Comparison of ENCODE assay signal across 2 cellular contexts in the genomic region with DNA sequence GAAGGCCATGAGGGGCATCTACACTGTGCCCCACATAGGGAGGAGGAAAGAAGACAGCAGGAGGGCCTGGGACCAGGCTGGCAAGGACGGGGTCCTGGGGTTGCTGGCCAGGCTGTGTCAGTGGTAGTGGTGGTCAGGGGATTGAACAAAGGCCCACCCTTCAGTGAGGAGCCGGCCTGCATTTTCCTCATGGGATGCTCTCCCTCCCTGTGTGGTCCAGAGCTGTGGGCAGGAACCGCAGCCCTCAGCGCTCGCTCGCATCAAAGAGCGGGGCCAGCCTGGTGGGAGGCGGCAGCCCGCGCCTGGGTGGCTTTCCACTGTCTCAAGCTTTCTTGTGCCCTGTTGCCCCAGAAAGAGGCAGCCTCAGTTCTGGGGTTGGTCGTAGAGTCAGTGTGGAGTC.
TF ChIP-seq lines count a peak whose summit lies in the region.

No MANE protein-coding gene starts in this region.

TF ChIP-seq in H1, 55 proteins besides CTCF, POLR2A, EP300 and RAD21 (continued from another document):
- TF ChIP-seq ATF3 (IDR thresholded peaks at IDR 0.05; ENCODE audit: insufficient read depth, low read depth, low read length) (no peak), NRF1 (IDR thresholded peaks at IDR 0.05; ENCODE audit: low read depth, low read length) (no peak), MAFK (IDR thresholded peaks at IDR 0.05; ENCODE audit: low read depth, low read length) (no peak), HDAC2 (IDR thresholded peaks at IDR 0.05; ENCODE audit: borderline replicate concordance in 1 of 2, low read depth in 2 of 2, low read length in 2 of 2) (no peak), CBX8 (IDR thresholded peaks at IDR 0.05; ENCODE audit: borderline replicate concordance, low read depth, low read length) (no peak), BACH1 (IDR thresholded peaks at IDR 0.05; ENCODE audit: low read length) (no peak)
- TF ChIP-seq, protein P1, sequence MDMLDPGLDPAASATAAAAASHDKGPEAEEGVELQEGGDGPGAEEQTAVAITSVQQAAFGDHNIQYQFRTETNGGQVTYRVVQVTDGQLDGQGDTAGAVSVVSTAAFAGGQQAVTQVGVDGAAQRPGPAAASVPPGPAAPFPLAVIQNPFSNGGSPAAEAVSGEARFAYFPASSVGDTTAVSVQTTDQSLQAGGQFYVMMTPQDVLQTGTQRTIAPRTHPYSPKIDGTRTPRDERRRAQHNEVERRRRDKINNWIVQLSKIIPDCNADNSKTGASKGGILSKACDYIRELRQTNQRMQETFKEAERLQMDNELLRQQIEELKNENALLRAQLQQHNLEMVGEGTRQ (IDR thresholded peaks at IDR 0.05; ENCODE audit: low read length), result no peak
- TF ChIP-seq, protein P2, sequence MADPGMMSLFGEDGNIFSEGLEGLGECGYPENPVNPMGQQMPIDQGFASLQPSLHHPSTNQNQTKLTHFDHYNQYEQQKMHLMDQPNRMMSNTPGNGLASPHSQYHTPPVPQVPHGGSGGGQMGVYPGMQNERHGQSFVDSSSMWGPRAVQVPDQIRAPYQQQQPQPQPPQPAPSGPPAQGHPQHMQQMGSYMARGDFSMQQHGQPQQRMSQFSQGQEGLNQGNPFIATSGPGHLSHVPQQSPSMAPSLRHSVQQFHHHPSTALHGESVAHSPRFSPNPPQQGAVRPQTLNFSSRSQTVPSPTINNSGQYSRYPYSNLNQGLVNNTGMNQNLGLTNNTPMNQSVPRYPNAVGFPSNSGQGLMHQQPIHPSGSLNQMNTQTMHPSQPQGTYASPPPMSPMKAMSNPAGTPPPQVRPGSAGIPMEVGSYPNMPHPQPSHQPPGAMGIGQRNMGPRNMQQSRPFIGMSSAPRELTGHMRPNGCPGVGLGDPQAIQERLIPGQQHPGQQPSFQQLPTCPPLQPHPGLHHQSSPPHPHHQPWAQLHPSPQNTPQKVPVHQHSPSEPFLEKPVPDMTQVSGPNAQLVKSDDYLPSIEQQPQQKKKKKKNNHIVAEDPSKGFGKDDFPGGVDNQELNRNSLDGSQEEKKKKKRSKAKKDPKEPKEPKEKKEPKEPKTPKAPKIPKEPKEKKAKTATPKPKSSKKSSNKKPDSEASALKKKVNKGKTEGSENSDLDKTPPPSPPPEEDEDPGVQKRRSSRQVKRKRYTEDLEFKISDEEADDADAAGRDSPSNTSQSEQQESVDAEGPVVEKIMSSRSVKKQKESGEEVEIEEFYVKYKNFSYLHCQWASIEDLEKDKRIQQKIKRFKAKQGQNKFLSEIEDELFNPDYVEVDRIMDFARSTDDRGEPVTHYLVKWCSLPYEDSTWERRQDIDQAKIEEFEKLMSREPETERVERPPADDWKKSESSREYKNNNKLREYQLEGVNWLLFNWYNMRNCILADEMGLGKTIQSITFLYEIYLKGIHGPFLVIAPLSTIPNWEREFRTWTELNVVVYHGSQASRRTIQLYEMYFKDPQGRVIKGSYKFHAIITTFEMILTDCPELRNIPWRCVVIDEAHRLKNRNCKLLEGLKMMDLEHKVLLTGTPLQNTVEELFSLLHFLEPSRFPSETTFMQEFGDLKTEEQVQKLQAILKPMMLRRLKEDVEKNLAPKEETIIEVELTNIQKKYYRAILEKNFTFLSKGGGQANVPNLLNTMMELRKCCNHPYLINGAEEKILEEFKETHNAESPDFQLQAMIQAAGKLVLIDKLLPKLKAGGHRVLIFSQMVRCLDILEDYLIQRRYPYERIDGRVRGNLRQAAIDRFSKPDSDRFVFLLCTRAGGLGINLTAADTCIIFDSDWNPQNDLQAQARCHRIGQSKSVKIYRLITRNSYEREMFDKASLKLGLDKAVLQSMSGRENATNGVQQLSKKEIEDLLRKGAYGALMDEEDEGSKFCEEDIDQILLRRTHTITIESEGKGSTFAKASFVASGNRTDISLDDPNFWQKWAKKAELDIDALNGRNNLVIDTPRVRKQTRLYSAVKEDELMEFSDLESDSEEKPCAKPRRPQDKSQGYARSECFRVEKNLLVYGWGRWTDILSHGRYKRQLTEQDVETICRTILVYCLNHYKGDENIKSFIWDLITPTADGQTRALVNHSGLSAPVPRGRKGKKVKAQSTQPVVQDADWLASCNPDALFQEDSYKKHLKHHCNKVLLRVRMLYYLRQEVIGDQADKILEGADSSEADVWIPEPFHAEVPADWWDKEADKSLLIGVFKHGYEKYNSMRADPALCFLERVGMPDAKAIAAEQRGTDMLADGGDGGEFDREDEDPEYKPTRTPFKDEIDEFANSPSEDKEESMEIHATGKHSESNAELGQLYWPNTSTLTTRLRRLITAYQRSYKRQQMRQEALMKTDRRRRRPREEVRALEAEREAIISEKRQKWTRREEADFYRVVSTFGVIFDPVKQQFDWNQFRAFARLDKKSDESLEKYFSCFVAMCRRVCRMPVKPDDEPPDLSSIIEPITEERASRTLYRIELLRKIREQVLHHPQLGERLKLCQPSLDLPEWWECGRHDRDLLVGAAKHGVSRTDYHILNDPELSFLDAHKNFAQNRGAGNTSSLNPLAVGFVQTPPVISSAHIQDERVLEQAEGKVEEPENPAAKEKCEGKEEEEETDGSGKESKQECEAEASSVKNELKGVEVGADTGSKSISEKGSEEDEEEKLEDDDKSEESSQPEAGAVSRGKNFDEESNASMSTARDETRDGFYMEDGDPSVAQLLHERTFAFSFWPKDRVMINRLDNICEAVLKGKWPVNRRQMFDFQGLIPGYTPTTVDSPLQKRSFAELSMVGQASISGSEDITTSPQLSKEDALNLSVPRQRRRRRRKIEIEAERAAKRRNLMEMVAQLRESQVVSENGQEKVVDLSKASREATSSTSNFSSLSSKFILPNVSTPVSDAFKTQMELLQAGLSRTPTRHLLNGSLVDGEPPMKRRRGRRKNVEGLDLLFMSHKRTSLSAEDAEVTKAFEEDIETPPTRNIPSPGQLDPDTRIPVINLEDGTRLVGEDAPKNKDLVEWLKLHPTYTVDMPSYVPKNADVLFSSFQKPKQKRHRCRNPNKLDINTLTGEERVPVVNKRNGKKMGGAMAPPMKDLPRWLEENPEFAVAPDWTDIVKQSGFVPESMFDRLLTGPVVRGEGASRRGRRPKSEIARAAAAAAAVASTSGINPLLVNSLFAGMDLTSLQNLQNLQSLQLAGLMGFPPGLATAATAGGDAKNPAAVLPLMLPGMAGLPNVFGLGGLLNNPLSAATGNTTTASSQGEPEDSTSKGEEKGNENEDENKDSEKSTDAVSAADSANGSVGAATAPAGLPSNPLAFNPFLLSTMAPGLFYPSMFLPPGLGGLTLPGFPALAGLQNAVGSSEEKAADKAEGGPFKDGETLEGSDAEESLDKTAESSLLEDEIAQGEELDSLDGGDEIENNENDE (IDR thresholded peaks at IDR 0.05; ENCODE audit: insufficient replicate concordance, low read length), result no peak

TF ChIP-seq in HEK293T, 16 proteins besides CTCF, POLR2A, EP300 and RAD21 (continued from another document):
- TF ChIP-seq PKNOX1 (IDR thresholded peaks at IDR 0.05) (no peak), TARDBP (IDR thresholded peaks at IDR 0.05) (no peak)
TF ChIP-seq in HEK293T: peak in this region for 0.
